Comparison of ENCODE assay signal across 12 cellular contexts in genomic region chr11:113249491-113249763, GRCh38.
DNase-seq lines count a peak whose midpoint lies in the region; ATAC-seq and TF ChIP-seq lines count a peak whose summit lies in the region.
"Had no signal": no experiment of that assay in that cellular context is flagged by ENCODE, and none has a peak within 500 bp of the region (broad histone marks: within the 10 kb centered on the region; RNA-seq: fewer than 3 reads in every experiment).

No MANE protein-coding gene starts in this region.

- no peak overlapping the region for H3K4me3 Mint-ChIP-seq in neural crest cell
- H3K4me3 Mint-ChIP-seq in activated CD8-positive, alpha-beta T cell treated with anti-CD3 and anti-CD28 coated beads for 36 hours, result no peak overlapping the region

- DNase-seq in DMS 273 (lab: John Stamatoyannopoulos, UW; ENCODE audit: unreplicated experiment) (peak; percentile 20), DMS 273 treated with DMSO at 0.1 percent for 48 hours (lab: John Stamatoyannopoulos, UW) (no peak), Karpas-422 (no peak), amniotic epithelial cell (ENCODE audit: low read depth) (peak; percentile 12), neural crest cell (ENCODE audit: low read depth, low spot score) (no peak), NCI-H1105 treated with DMSO at 0.1 percent for 48 hours (lab: John Stamatoyannopoulos, UW) (no peak)
- no peak for DNase-seq in activated CD8-positive, alpha-beta T cell treated with anti-CD3 and anti-CD28 coated beads for 36 hours
- DNase-seq: effector CD4-positive, alpha-beta T cell; NCI-H524 treated with DMSO at 0.1 percent for 48 hours; stimulated activated CD4-positive, alpha-beta T cell treated with anti-CD3 and anti-CD28 coated beads, Interleukin-2, amount 100 ng/mL, for 24 hours had no signal

- CTCF ChIA-PET in activated CD8-positive, alpha-beta T cell treated with anti-CD3 and anti-CD28 coated beads for 36 hours (lab: Charles Lee), result no interaction called here

- no peak overlapping the region for H3K27ac Mint-ChIP-seq in neural crest cell (ENCODE audit: unreplicated experiment)
- H3K27ac Mint-ChIP-seq in activated CD8-positive, alpha-beta T cell treated with anti-CD3 and anti-CD28 coated beads for 36 hours, result no peak overlapping the region

- no peaks in the 10 kb centered on the region for H3K9me3 ChIP-seq in Karpas-422 (ENCODE audit: low read length)

- POLR2A ChIA-PET in activated CD8-positive, alpha-beta T cell treated with anti-CD3 and anti-CD28 coated beads for 36 hours (lab: Charles Lee), result no interaction called here

- H3K27me3 ChIP-seq in Karpas-422 (ENCODE audit: low read length), result no peaks in the 10 kb centered on the region

- H4K20me1 ChIP-seq in Karpas-422 (ENCODE audit: insufficient read depth, low read depth, low read length), result no peaks in the 10 kb centered on the region

- peak overlapping the region; percentile 48 for H3K9ac ChIP-seq in Karpas-422 (ENCODE audit: low read length)

- TF ChIP-seq CTCF in neural crest cell (conservative IDR thresholded peaks at IDR 0.05), result peak; percentile 36
- no peak for TF ChIP-seq CTCF in activated CD8-positive, alpha-beta T cell treated with anti-CD3 and anti-CD28 coated beads for 36 hours (IDR thresholded peaks at IDR 0.05)

- no peak for ATAC-seq in activated CD8-positive, alpha-beta T cell treated with anti-CD3 and anti-CD28 coated beads for 36 hours
- ATAC-seq in GM21367 (IDR thresholded peaks at IDR 0.05; ENCODE audit: unreplicated experiment), result no peak

- no peaks in the 10 kb centered on the region for H3K9me3 Mint-ChIP-seq in neural crest cell
- no peaks in the 10 kb centered on the region for H3K9me3 Mint-ChIP-seq in activated CD8-positive, alpha-beta T cell treated with anti-CD3 and anti-CD28 coated beads for 36 hours

- H3K27me3 Mint-ChIP-seq in neural crest cell (ENCODE audit: low read depth), result no peaks in the 10 kb centered on the region
- H3K27me3 Mint-ChIP-seq in activated CD8-positive, alpha-beta T cell treated with anti-CD3 and anti-CD28 coated beads for 36 hours, result peaks cover 32% of the 10 kb centered on the region

- H3K4me1 ChIP-seq in Karpas-422 (ENCODE audit: low read length), result peaks cover 99% of the 10 kb centered on the region

- peak overlapping the region; percentile 88 for H3K27ac ChIP-seq in Karpas-422 (ENCODE audit: low read length)
- H3K27ac ChIP-seq: 22Rv1 had no signal

- H3K36me3 ChIP-seq in Karpas-422 (ENCODE audit: insufficient read depth, low read length), result no peaks in the 10 kb centered on the region

- no peaks in the 10 kb centered on the region for H3K9me2 ChIP-seq in Karpas-422 (replicated peaks; ENCODE audit: insufficient read depth, low read length)

- H3K4me2 ChIP-seq in Karpas-422 (ENCODE audit: low read depth, low read length, poor library complexity, severe bottlenecking), result peak overlapping the region; percentile 38

- H2AFZ ChIP-seq in Karpas-422 (ENCODE audit: low read length), result no peak overlapping the region; the same call in 1 of the 2 replicates

- intact Hi-C loops in activated CD8-positive, alpha-beta T cell treated with anti-CD3 and anti-CD28 coated beads for 36 hours (cut with micrococcal nuclease), result no loop called here

- peaks cover 4% of the 10 kb centered on the region for H3K36me3 Mint-ChIP-seq in neural crest cell (ENCODE audit: low read depth)
- no peaks in the 10 kb centered on the region for H3K36me3 Mint-ChIP-seq in activated CD8-positive, alpha-beta T cell treated with anti-CD3 and anti-CD28 coated beads for 36 hours (ENCODE audit: low read depth)

- H3K4me3 ChIP-seq in Karpas-422 (ENCODE audit: low read length), result no peak overlapping the region

- H3K79me2 ChIP-seq in Karpas-422 (ENCODE audit: low read length), result no peaks in the 10 kb centered on the region

- H3K4me1 Mint-ChIP-seq in neural crest cell, result peaks cover 29% of the 10 kb centered on the region
- peaks cover 4% of the 10 kb centered on the region for H3K4me1 Mint-ChIP-seq in activated CD8-positive, alpha-beta T cell treated with anti-CD3 and anti-CD28 coated beads for 36 hours (ENCODE audit: low read depth)

Comparison
In these comparisons a context has a peak if more than half of its experiments do, and no peak if none do; other contexts are left out.
1. DNase-seq: peak in DMS 273 (single experiment) and amniotic epithelial cell (single experiment); none in DMS 273 treated with DMSO at 0.1 percent for 48 hours (single experiment), Karpas-422 (single experiment), neural crest cell (single experiment), activated CD8-positive, alpha-beta T cell treated with anti-CD3 and anti-CD28 coated beads for 36 hours (single experiment) and NCI-H1105 treated with DMSO at 0.1 percent for 48 hours (single experiment).